ENCODE assay signal across 26 cellular contexts in genomic region chr12:110853856-110854255, GRCh38. TPM values are rescaled to one million over a fixed set of nuclear protein-coding genes. Genes with fewer than 3 reads are reported as not detected.
DNase-seq lines count a peak whose midpoint lies in the region; ATAC-seq and TF ChIP-seq lines count a peak whose summit lies in the region.
"Had no signal": no experiment of that assay in that cellular context is flagged by ENCODE, and none has a peak within 500 bp of the region (broad histone marks: within the 10 kb centered on the region; RNA-seq: fewer than 3 reads in every experiment).

No MANE protein-coding gene starts in this region.

- H3K27ac ChIP-seq in right cardiac atrium (ENCODE audit: low read length), result no peak overlapping the region
- H3K27ac ChIP-seq in OCI-LY3 (ENCODE audit: low read length), result no peak overlapping the region
- H3K27ac ChIP-seq in upper lobe of right lung, result peak overlapping the region; percentile 30
- H3K27ac ChIP-seq: suprapubic skin had no signal

- 42% methylated on average over 4 of the region's 4 CpGs for WGBS in right cardiac atrium

- H3K36me3 ChIP-seq in OCI-LY3 (replicated peaks; ENCODE audit: low read depth, low read length) (no peaks in the 10 kb centered on the region), upper lobe of right lung (no peaks in the 10 kb centered on the region)
- H3K36me3 ChIP-seq: suprapubic skin had no signal

- H3K9me3 ChIP-seq in right cardiac atrium (ENCODE audit: control insufficient read depth, low read length), result no peaks in the 10 kb centered on the region
- no peaks in the 10 kb centered on the region for H3K9me3 ChIP-seq in OCI-LY3 (ENCODE audit: insufficient read depth, low read length)
- H3K9me3 ChIP-seq in upper lobe of right lung, result no peaks in the 10 kb centered on the region
- H3K9me3 ChIP-seq: suprapubic skin had no signal

- H3K27me3 ChIP-seq in right cardiac atrium (ENCODE audit: control insufficient read depth, insufficient read depth) (no peaks in the 10 kb centered on the region), OCI-LY3 (ENCODE audit: low read depth, low read length) (peaks cover 13% of the 10 kb centered on the region; the same call in 1 of the 2 replicates), upper lobe of right lung (no peaks in the 10 kb centered on the region)

- H3K27me3 Mint-ChIP-seq in activated T-cell treated with anti-CD3 and anti-CD28 coated beads, Interleukin-2, amount 50 U/mL, for 72 hours (ENCODE audit: low read depth), result peaks cover 21% of the 10 kb centered on the region

- H3K4me3 ChIP-seq in right cardiac atrium (ENCODE audit: low read length), result no peak overlapping the region
- no peak overlapping the region for H3K4me3 ChIP-seq in OCI-LY3 (ENCODE audit: low read length)
- no peak overlapping the region for H3K4me3 ChIP-seq in upper lobe of right lung
- H3K4me3 ChIP-seq: suprapubic skin had no signal

- TF ChIP-seq CTCF in OCI-LY3 (IDR thresholded peaks at IDR 0.05; ENCODE audit: low read depth, low read length), result no peak
- TF ChIP-seq CTCF in upper lobe of right lung (IDR thresholded peaks at IDR 0.05), result no peak

- no peak overlapping the region for H2AFZ ChIP-seq in OCI-LY3 (ENCODE audit: low read depth, low read length)

- H3K27ac Mint-ChIP-seq in activated T-cell treated with anti-CD3 and anti-CD28 coated beads, Interleukin-2, amount 50 U/mL, for 72 hours, result no peak overlapping the region

- H3K9me3 Mint-ChIP-seq in activated T-cell treated with anti-CD3 and anti-CD28 coated beads, Interleukin-2, amount 50 U/mL, for 72 hours, result no peaks in the 10 kb centered on the region
- H3K9me3 Mint-ChIP-seq: activated naive CD4-positive, alpha-beta T cell treated with anti-CD3 and anti-CD28 coated beads, Interleukin-2, amount 50 U/mL, for 72 hours had no signal

- peak overlapping the region; percentile 32; the same call in 1 of the 2 replicates for H3K4me2 ChIP-seq in OCI-LY3 (ENCODE audit: low read length)

- H3K9ac ChIP-seq in OCI-LY3 (ENCODE audit: low read length), result no peak overlapping the region

- H3K79me2 ChIP-seq in OCI-LY3 (ENCODE audit: low read length), result no peaks in the 10 kb centered on the region

- peak; percentile 18 to 45 for ATAC-seq in right cardiac atrium
- ATAC-seq in upper lobe of right lung, result peak; percentile 81
- no peak for ATAC-seq in activated T-cell treated with anti-CD3 and anti-CD28 coated beads, Interleukin-2, amount 50 U/mL, for 72 hours (replicated peaks in 1 of 2)
- no peak for ATAC-seq in HG03039 (IDR thresholded peaks at IDR 0.05; ENCODE audit: unreplicated experiment)
- ATAC-seq: SK-N-SH treated with all-trans-retinoic acid at 6 μM for 48 hours had no signal

- no peak overlapping the region for H3K4me3 Mint-ChIP-seq in activated T-cell treated with anti-CD3 and anti-CD28 coated beads, Interleukin-2, amount 50 U/mL, for 72 hours

- H3K4me1 Mint-ChIP-seq in activated T-cell treated with anti-CD3 and anti-CD28 coated beads, Interleukin-2, amount 50 U/mL, for 72 hours (ENCODE audit: low read depth), result no peaks in the 10 kb centered on the region

- no peaks in the 10 kb centered on the region for H4K20me1 ChIP-seq in OCI-LY3 (ENCODE audit: insufficient read depth, low read length)

- intact Hi-C loops in right cardiac atrium (cut with DNase I) (no loop called here), cardiac septum (cut with DNase I) (no loop called here), upper lobe of right lung (cut with DNase I) (no loop called here)

- no peaks in the 10 kb centered on the region for H3K4me1 ChIP-seq in right cardiac atrium (ENCODE audit: control insufficient read depth, insufficient read depth, low read length)
- peaks cover 5% of the 10 kb centered on the region; the same call in 1 of the 2 replicates for H3K4me1 ChIP-seq in OCI-LY3 (ENCODE audit: low read length)
- no peaks in the 10 kb centered on the region for H3K4me1 ChIP-seq in upper lobe of right lung
- H3K4me1 ChIP-seq: suprapubic skin had no signal

- no peak for DNase-seq in right cardiac atrium
- no peak for DNase-seq in cardiac septum (ENCODE audit: low spot score)
- DNase-seq in islet precursor cell, result peak; percentile 66
- no peak for DNase-seq in upper lobe of right lung
- no peak for DNase-seq in activated T-cell treated with anti-CD3 and anti-CD28 coated beads, Interleukin-2, amount 50 U/mL, for 72 hours
- no peak for DNase-seq in activated CD4-positive, alpha-beta T cell treated with anti-CD3 and anti-CD28 coated beads for 1 hour
- DNase-seq: activated CD4-positive, CD25-positive, alpha-beta regulatory T cell; activated CD8-positive, alpha-beta memory T cell treated with anti-CD3 and anti-CD28 coated beads for 24 hours; activated T-cell treated with anti-CD3 and anti-CD28 coated beads, Interleukin-2, amount 50 U/mL, for 48 hours; cortex of kidney; DMS79 treated with DMSO at 0.1 percent for 48 hours; foreskin fibroblast; GOT3; hippocampal formation; kidney; NCI-H1417; NCI-H748 treated with DMSO at 0.1 percent for 48 hours; stimulated activated CD4-positive, alpha-beta T cell treated with anti-CD3 and anti-CD28 coated beads, Interleukin-15, amount 100 ng/mL, for 24 hours; T-helper 9 cell had no signal

- H3K36me3 Mint-ChIP-seq in activated T-cell treated with anti-CD3 and anti-CD28 coated beads, Interleukin-2, amount 50 U/mL, for 72 hours (ENCODE audit: insufficient read depth in 2 of 2), result no peaks in the 10 kb centered on the region
- H3K36me3 Mint-ChIP-seq: activated naive CD4-positive, alpha-beta T cell treated with anti-CD3 and anti-CD28 coated beads, Interleukin-2, amount 50 U/mL, for 72 hours had no signal

RNA-seq across cellular contexts. Expression of gene CCDC63, which starts 7.1 kb away (rescaled TPM):
- not detected for total RNA-seq in right cardiac atrium
- polyA plus RNA-seq in right cardiac atrium, result not detected
- not detected for total RNA-seq in cardiac septum
- total RNA-seq in upper lobe of right lung, result not detected
- under 1 TPM in 1 of 2 donors, not detected in 1; 0.24 TPM for total RNA-seq in activated T-cell treated with anti-CD3 and anti-CD28 coated beads, Interleukin-2, amount 50 U/mL, for 72 hours
- total RNA-seq: activated naive CD4-positive, alpha-beta T cell treated with anti-CD3 and anti-CD28 coated beads, Interleukin-2, amount 50 U/mL, for 72 hours; kidney; mononuclear cell; suprapubic skin had no signal
- polyA plus RNA-seq: AG04450 had no signal

Comparison
In these comparisons a context has a peak if more than half of its experiments do, and no peak if none do; other contexts are left out.
1. ATAC-seq: peak in right cardiac atrium (2 of 2) and upper lobe of right lung (single experiment); none in activated T-cell treated with anti-CD3 and anti-CD28 coated beads, Interleukin-2, amount 50 U/mL, for 72 hours (0 of 2) and HG03039 (single experiment).